ENCODE assay signal across 23 cellular contexts in genomic region chr1:97433094-97433493, GRCh38.
"Had no signal": no experiment of that assay in that cellular context is flagged by ENCODE, and none has a peak within 500 bp of the region (broad histone marks: within the 10 kb centered on the region; RNA-seq: fewer than 3 reads in every experiment).

No MANE protein-coding gene starts in this region.

- H3K9me3 ChIP-seq: ascending aorta, breast epithelium, tibial artery had no signal

- H3K4me3 Mint-ChIP-seq: activated naive CD4-positive, alpha-beta T cell treated with anti-CD3 and anti-CD28 coated beads, Interleukin-2, amount 10 ng/mL, durations not matched to agents 7 days and 5 days; activated naive CD8-positive, alpha-beta T cell treated with anti-CD3 and anti-CD28 coated beads, Interleukin-2, amount 50 U/mL, for 24 hours; nephron progenitor cell had no signal

- H3K27me3 ChIP-seq: ascending aorta, breast epithelium, hepatocyte, tibial artery had no signal

- FAIRE-seq: islet of Langerhans had no signal

- H3K36me3 ChIP-seq: ascending aorta, breast epithelium, tibial artery had no signal

- H3K4me3 ChIP-seq: ascending aorta, breast epithelium, hepatocyte, tibial artery had no signal

- H3K4me1 ChIP-seq: ascending aorta, breast epithelium, tibial artery had no signal

- H3K27ac Mint-ChIP-seq: activated naive CD4-positive, alpha-beta T cell treated with anti-CD3 and anti-CD28 coated beads, Interleukin-2, amount 10 ng/mL, durations not matched to agents 7 days and 5 days; activated naive CD8-positive, alpha-beta T cell treated with anti-CD3 and anti-CD28 coated beads, Interleukin-2, amount 50 U/mL, for 24 hours; nephron progenitor cell; progenitor cell of endocrine pancreas had no signal

- H2AFZ ChIP-seq: hepatocyte had no signal

- DNase-seq: activated CD4-positive, alpha-beta T cell treated with anti-CD3 and anti-CD28 coated beads for 1 hour; activated CD8-positive, alpha-beta memory T cell treated with anti-CD3 and anti-CD28 coated beads for 24 hours; activated CD8-positive, alpha-beta memory T cell treated with anti-CD3 and anti-CD28 coated beads, Interleukin-2, amount 50 U/mL, for 48 hours; activated effector memory CD4-positive, alpha-beta T cell treated with Interleukin-2 at 50 U/mL for 16 hours; activated naive CD4-positive, alpha-beta T cell treated with anti-CD3 and anti-CD28 coated beads, Interleukin-2, amount 10 ng/mL, durations not matched to agents 7 days and 5 days; activated naive CD8-positive, alpha-beta T cell treated with anti-CD3 and anti-CD28 coated beads, Interleukin-2, amount 50 U/mL, for 24 hours; activated T-cell treated with anti-CD3 and anti-CD28 coated beads, Interleukin-2, amount 50 U/mL, for 48 hours; cerebellar nuclear complex; cortex of kidney; effector CD4-positive, alpha-beta T cell; left cardiac atrium; nephron progenitor cell; occipital lobe; stimulated activated CD4-positive, alpha-beta T cell treated with anti-CD3 and anti-CD28 coated beads, Interleukin-2, amount 100 ng/mL, for 24 hours; stimulated activated naive CD4-positive, alpha-beta T cell treated with Interleukin-2 at 50 U/mL for 16 hours; T-helper 2 cell; tibial artery had no signal

- H3K27ac ChIP-seq: ascending aorta, hepatocyte, tibial artery, VCaP had no signal

- H3K4me1 Mint-ChIP-seq: activated naive CD4-positive, alpha-beta T cell treated with anti-CD3 and anti-CD28 coated beads, Interleukin-2, amount 10 ng/mL, durations not matched to agents 7 days and 5 days; activated naive CD8-positive, alpha-beta T cell treated with anti-CD3 and anti-CD28 coated beads, Interleukin-2, amount 50 U/mL, for 24 hours had no signal

- H3K4me2 ChIP-seq: hepatocyte had no signal

- H3K27me3 Mint-ChIP-seq: activated naive CD4-positive, alpha-beta T cell treated with anti-CD3 and anti-CD28 coated beads, Interleukin-2, amount 10 ng/mL, durations not matched to agents 7 days and 5 days; activated naive CD8-positive, alpha-beta T cell treated with anti-CD3 and anti-CD28 coated beads, Interleukin-2, amount 50 U/mL, for 24 hours; progenitor cell of endocrine pancreas had no signal

- H3K79me2 ChIP-seq: hepatocyte had no signal

- H3K9me3 Mint-ChIP-seq: activated naive CD4-positive, alpha-beta T cell treated with anti-CD3 and anti-CD28 coated beads, Interleukin-2, amount 10 ng/mL, durations not matched to agents 7 days and 5 days; activated naive CD8-positive, alpha-beta T cell treated with anti-CD3 and anti-CD28 coated beads, Interleukin-2, amount 50 U/mL, for 24 hours; nephron progenitor cell had no signal
